ENCODE assay signal across 9 cellular contexts in genomic region chr12:64678835-64679234, GRCh38.
A peak's percentile ranks its signal among the peaks of the same experiment; 100 is the strongest.
DNase-seq lines count a peak whose midpoint lies in the region; ATAC-seq and TF ChIP-seq lines count a peak whose summit lies in the region.
"Had no signal": no experiment of that assay in that cellular context is flagged by ENCODE, and none has a peak within 500 bp of the region (broad histone marks: within the 10 kb centered on the region; RNA-seq: fewer than 3 reads in every experiment).

No MANE protein-coding gene starts in this region.

- intact Hi-C loops in CD14-positive monocyte (cut with micrococcal nuclease) (no loop called here), colonic mucosa (cut with DNase I) (loop anchor here (5.0 kb wide), 1 partner anchor 52 kb away; no protein-coding TSS in a partner anchor), ovary (cut with DNase I) (loop anchor here in 1 of 4 donors (10.0 kb wide), 1 partner anchor 64 kb away; the partner anchor contains the start of gene RASSF3)

- ATAC-seq in GM19328 (IDR thresholded peaks at IDR 0.05; ENCODE audit: unreplicated experiment): no peak

- H3K27ac ChIP-seq in colonic mucosa (peak overlapping the region; percentile 88), ovary (peak overlapping the region; percentile 16 to 76)
- H3K27ac ChIP-seq: neural progenitor cell had no signal

- H3K9ac ChIP-seq in colonic mucosa (ENCODE audit: low read depth in 2 of 2, low read length in 2 of 2): no peak overlapping the region
- H3K9ac ChIP-seq: neural progenitor cell had no signal

- H3K4me3 ChIP-seq in colonic mucosa: no peak overlapping the region
- H3K4me3 ChIP-seq in ovary: no peak overlapping the region
- H3K4me3 ChIP-seq: neural progenitor cell had no signal

- H3K4me1 Mint-ChIP-seq in CD14-positive monocyte: peaks cover 88% of the 10 kb centered on the region

- H3K36me3 ChIP-seq in colonic mucosa: no peaks in the 10 kb centered on the region
- no peaks in the 10 kb centered on the region for H3K36me3 ChIP-seq in ovary
- H3K36me3 ChIP-seq: neural progenitor cell had no signal

- no peak for TF ChIP-seq EP300 in ovary (IDR thresholded peaks at IDR 0.05)

- no peaks in the 10 kb centered on the region for H3K27me3 Mint-ChIP-seq in CD14-positive monocyte (ENCODE audit: low read depth in 3 of 3)

- H3K4me1 ChIP-seq in colonic mucosa (peaks cover 34% of the 10 kb centered on the region), ovary (ENCODE audit: insufficient read depth) (peaks cover 16% of the 10 kb centered on the region)

- TF ChIP-seq CTCF in CD14-positive monocyte (IDR thresholded peaks at IDR 0.05) (no peak), colonic mucosa (IDR thresholded peaks at IDR 0.05) (no peak), ovary (IDR thresholded peaks at IDR 0.05) (no peak)

- H3K4me3 Mint-ChIP-seq in CD14-positive monocyte: no peak overlapping the region
- H3K4me3 Mint-ChIP-seq: neural progenitor cell had no signal

- H3K9me3 ChIP-seq in colonic mucosa: no peaks in the 10 kb centered on the region
- no peaks in the 10 kb centered on the region for H3K9me3 ChIP-seq in ovary

- H3K27me3 ChIP-seq in colonic mucosa (no peaks in the 10 kb centered on the region), ovary (no peaks in the 10 kb centered on the region)
- H3K27me3 ChIP-seq: neural progenitor cell had no signal

- peaks cover 16 to 27% of the 10 kb centered on the region in 2 donors for H3K36me3 Mint-ChIP-seq in CD14-positive monocyte

- DNase-seq in CD14-positive monocyte (ENCODE audit: low spot score): no peak
- peak; percentile 53 for DNase-seq in NCI-H69 (lab: John Stamatoyannopoulos, UW)
- no peak for DNase-seq in colonic mucosa
- DNase-seq in ovary: no peak
- no peak for DNase-seq in hypothalamus (lab: John Stamatoyannopoulos, UW)
- DNase-seq in NCI-H748 treated with DMSO at 0.1 percent for 48 hours (lab: John Stamatoyannopoulos, UW): no peak
- DNase-seq: DND-41 had no signal

- 87 to 90% (median 87%) methylated on average over 5 of the region's 5 CpGs for WGBS in ovary, 3 donors

- peak overlapping the region; percentile 18 to 93 (median 70) for H3K27ac Mint-ChIP-seq in CD14-positive monocyte
- H3K27ac Mint-ChIP-seq: neural progenitor cell had no signal

- TF ChIP-seq POLR2A in ovary (IDR thresholded peaks at IDR 0.05): no peak

- H3K9me3 Mint-ChIP-seq in CD14-positive monocyte: no peaks in the 10 kb centered on the region
- H3K9me3 Mint-ChIP-seq: neural progenitor cell had no signal
